In genomic region chr6:33638581-33638980, GRCh38 we compare ENCODE assay signal across 28 cellular contexts. TPM values are rescaled to one million over a fixed set of nuclear protein-coding genes. Genes with fewer than 3 reads are reported as not detected.
DNase-seq lines count a peak whose midpoint lies in the region; ATAC-seq, FAIRE-seq and TF ChIP-seq lines count a peak whose summit lies in the region.
"Had no signal": no experiment of that assay in that cellular context is flagged by ENCODE, and none has a peak within 500 bp of the region (broad histone marks: within the 10 kb centered on the region; RNA-seq: fewer than 3 reads in every experiment).

No MANE protein-coding gene starts in this region.

- TF ChIP-seq CTCF in A549 (IDR thresholded peaks at IDR 0.05): no peak
- no peak for TF ChIP-seq CTCF in HEK293 (tag by site-specific recombination; IDR thresholded peaks at IDR 0.05)
- no peak for TF ChIP-seq CTCF in endothelial cell (IDR thresholded peaks at IDR 0.05; ENCODE audit: unreplicated experiment)
- no peak for TF ChIP-seq CTCF in GM10248 (IDR thresholded peaks at IDR 0.05; ENCODE audit: control extremely low read depth, extremely low read depth, low read depth, missing control alignments)

- POLR2A ChIA-PET in A549 (lab: Yijun Ruan, JAX) (no interaction called here), HEK293 (lab: Yijun Ruan, JAX) (no interaction called here), GM10248 (lab: Yijun Ruan, JAX) (no interaction called here)
- POLR2A ChIA-PET in naive thymus-derived CD8-positive, alpha-beta T cell (lab: Charles Lee): interaction anchor here (0.9 kb wide), 1 partner anchor 15 kb away, joined by 4 read pairs; no protein-coding TSS in a partner anchor

- FAIRE-seq in A549 (lab: Jason Lieb, UNC): no peak
- FAIRE-seq: astrocyte had no signal

- H3K27ac Mint-ChIP-seq in endothelial cell (ENCODE audit: unreplicated experiment): peak overlapping the region; percentile 4
- peak overlapping the region in 7 of 10 donors; percentile 33 to 86 (median 69) for H3K27ac Mint-ChIP-seq in naive thymus-derived CD8-positive, alpha-beta T cell
- H3K27ac Mint-ChIP-seq: activated B cell treated with CpG ODN at 0.5 μM for 24 hours; activated CD8-positive, alpha-beta T cell treated with anti-CD3 and anti-CD28 coated beads, Interleukin-2, amount 10 ng/mL, durations not matched to agents 7 days and 5 days; activated naive CD4-positive, alpha-beta T cell treated with anti-CD3 and anti-CD28 coated beads, Interleukin-2, amount 50 U/mL, for 72 hours; stimulated activated naive CD8-positive, alpha-beta T cell treated with anti-CD3 and anti-CD28 coated beads, Interleukin-15, amount 100 ng/mL, for 72 hours had no signal

- peaks cover 34% of the 10 kb centered on the region for H3K36me3 Mint-ChIP-seq in endothelial cell (ENCODE audit: low read depth, unreplicated experiment)
- peaks cover 0 to 41% (median 2%) of the 10 kb centered on the region in 3 donors for H3K36me3 Mint-ChIP-seq in naive thymus-derived CD8-positive, alpha-beta T cell
- H3K36me3 Mint-ChIP-seq: activated naive CD4-positive, alpha-beta T cell treated with anti-CD3 and anti-CD28 coated beads, Interleukin-2, amount 50 U/mL, for 72 hours had no signal

- H3K27ac ChIP-seq in A549: no peak overlapping the region
- no peak overlapping the region for H3K27ac ChIP-seq in HEK293 (ENCODE audit: extremely low read depth, low read depth, low read length)
- H3K27ac ChIP-seq: HL-60, right atrium auricular region, SK-N-MC, spleen had no signal

- TF ChIP-seq RAD21 in A549 (conservative IDR thresholded peaks at IDR 0.05 in 1 of 2, IDR thresholded peaks at IDR 0.05 in 1 of 2): no peak

- peak overlapping the region; percentile 23 for H3K4me3 Mint-ChIP-seq in endothelial cell (ENCODE audit: unreplicated experiment)
- no peak overlapping the region for H3K4me3 Mint-ChIP-seq in naive thymus-derived CD8-positive, alpha-beta T cell
- H3K4me3 Mint-ChIP-seq: activated B cell treated with CpG ODN at 0.5 μM for 24 hours; activated CD8-positive, alpha-beta T cell treated with anti-CD3 and anti-CD28 coated beads, Interleukin-2, amount 10 ng/mL, durations not matched to agents 7 days and 5 days; stimulated activated naive CD8-positive, alpha-beta T cell treated with anti-CD3 and anti-CD28 coated beads, Interleukin-15, amount 100 ng/mL, for 72 hours had no signal

- H3K36me3 ChIP-seq in HEK293 (ENCODE audit: control insufficient read depth in 2 of 2, insufficient read depth in 1 of 2, low read length in 2 of 2): no peaks in the 10 kb centered on the region; a peak in 1 of 3 replicates
- H3K36me3 ChIP-seq: right atrium auricular region had no signal

- H3K4me1 Mint-ChIP-seq in endothelial cell (ENCODE audit: unreplicated experiment): peaks cover 30% of the 10 kb centered on the region
- H3K4me1 Mint-ChIP-seq in naive thymus-derived CD8-positive, alpha-beta T cell: peaks cover 33 to 65% (median 47%) of the 10 kb centered on the region in 4 donors

- DNase-seq in A549 (ENCODE audit: low read depth in 1 of 2, low spot score in 1 of 2) (no peak), endothelial cell (ENCODE audit: low spot score) (no peak), GM10248 (ENCODE audit: extremely low spot score) (no peak), NOMO-1 treated with DMSO at 0.1 percent for 48 hours (lab: John Stamatoyannopoulos, UW; ENCODE audit: unreplicated experiment) (no peak), NCI-H1092 (lab: John Stamatoyannopoulos, UW) (no peak), DMS114 treated with DMSO at 0.1 percent for 48 hours (lab: John Stamatoyannopoulos, UW; ENCODE audit: unreplicated experiment) (no peak)
- DNase-seq in naive thymus-derived CD8-positive, alpha-beta T cell: no peak
- DNase-seq: activated B cell treated with CpG ODN at 0.5 μM for 24 hours; activated CD8-positive, alpha-beta T cell treated with anti-CD3 and anti-CD28 coated beads, Interleukin-2, amount 10 ng/mL, durations not matched to agents 7 days and 5 days; activated T-cell treated with anti-CD3 and anti-CD28 coated beads, Interleukin-2, amount 50 U/mL, for 48 hours; C1 segment of cervical spinal cord; DMS 273 treated with DMSO at 0.1 percent for 48 hours; erythroblast; foreskin fibroblast; NCI-H1417; NCI-H526; RPMI8226; spleen; stimulated activated CD4-positive, alpha-beta T cell treated with anti-CD3 and anti-CD28 coated beads, Interleukin-4, amount 100 ng/mL, for 24 hours; stimulated activated naive CD8-positive, alpha-beta T cell treated with anti-CD3 and anti-CD28 coated beads, Interleukin-15, amount 100 ng/mL, for 72 hours; T1000 had no signal

- CTCF ChIA-PET in A549 (lab: Yijun Ruan, JAX) (interaction anchor here (1.1 to 1.8 kb wide), 3 partner anchors 13 to 62 kb away, joined by 4 to 5 read pairs (median 4); no protein-coding TSS in a partner anchor), HEK293 (lab: Yijun Ruan, JAX) (interaction anchor here (0.6 to 1.6 kb wide), 2 partner anchors 17 to 62 kb away, joined by 4 read pairs; no protein-coding TSS in a partner anchor), GM10248 (lab: Yijun Ruan, JAX) (interaction anchor here (0.8 to 1.1 kb wide), 2 partner anchors 17 to 49 kb away, joined by 3 to 4 read pairs; partner anchors contain the start of gene ITPR3)

- no peak for ATAC-seq in A549
- ATAC-seq in naive thymus-derived CD8-positive, alpha-beta T cell: no peak
- ATAC-seq: activated CD8-positive, alpha-beta T cell treated with anti-CD3 and anti-CD28 coated beads, Interleukin-2, amount 10 ng/mL, durations not matched to agents 7 days and 5 days; activated naive CD4-positive, alpha-beta T cell treated with anti-CD3 and anti-CD28 coated beads, Interleukin-2, amount 50 U/mL, for 72 hours; stimulated activated naive CD8-positive, alpha-beta T cell treated with anti-CD3 and anti-CD28 coated beads, Interleukin-15, amount 100 ng/mL, for 72 hours had no signal

- 50% methylated on average over 3 of the region's 3 CpGs for WGBS in A549 (ENCODE audit: missing lambda C conversion rate)

- H3K4me1 ChIP-seq in A549 (peaks cover 23% of the 10 kb centered on the region), HEK293 (ENCODE audit: control insufficient read depth, insufficient read depth, low read length) (peaks cover 7% of the 10 kb centered on the region)

- no peak for TF ChIP-seq POLR2A in A549 (IDR thresholded peaks at IDR 0.05; ENCODE audit: low read length)

- H3K9me3 Mint-ChIP-seq in endothelial cell (ENCODE audit: unreplicated experiment): no peaks in the 10 kb centered on the region
- H3K9me3 Mint-ChIP-seq in naive thymus-derived CD8-positive, alpha-beta T cell: no peaks in the 10 kb centered on the region
- H3K9me3 Mint-ChIP-seq: activated B cell treated with CpG ODN at 0.5 μM for 24 hours; activated naive CD4-positive, alpha-beta T cell treated with anti-CD3 and anti-CD28 coated beads, Interleukin-2, amount 50 U/mL, for 72 hours; stimulated activated naive CD8-positive, alpha-beta T cell treated with anti-CD3 and anti-CD28 coated beads, Interleukin-15, amount 100 ng/mL, for 72 hours had no signal

- H3K4me2 ChIP-seq in A549: 0 out of 3 replicates have a peak overlapping the region, but pooled peaks have one; percentile 14

- H3K27me3 Mint-ChIP-seq in endothelial cell (ENCODE audit: unreplicated experiment): peaks cover 12% of the 10 kb centered on the region
- H3K27me3 Mint-ChIP-seq in naive thymus-derived CD8-positive, alpha-beta T cell: no peaks in the 10 kb centered on the region
- H3K27me3 Mint-ChIP-seq: activated B cell treated with CpG ODN at 0.5 μM for 24 hours; stimulated activated naive CD8-positive, alpha-beta T cell treated with anti-CD3 and anti-CD28 coated beads, Interleukin-15, amount 100 ng/mL, for 72 hours had no signal

- TF ChIP-seq EP300 in A549 (IDR thresholded peaks at IDR 0.05): no peak

- H3K9me3 ChIP-seq in A549 (no peaks in the 10 kb centered on the region), HEK293 (ENCODE audit: control insufficient read depth, insufficient read depth, low read depth, low read length) (no peaks in the 10 kb centered on the region)
- H3K9me3 ChIP-seq: right atrium auricular region, spleen, tibial nerve had no signal

- no peak overlapping the region for H3K4me3 ChIP-seq in A549
- no peak overlapping the region for H3K4me3 ChIP-seq in HEK293 (ENCODE audit: low read depth, low read length)
- H3K4me3 ChIP-seq: right atrium auricular region, SK-N-MC, spleen, tibial nerve had no signal

TF ChIP-seq in A549, 52 proteins besides CTCF, POLR2A, EP300 and RAD21 (continues in another document):
- TF ChIP-seq NPAS2 (CRISPR knock-in tag; IDR thresholded peaks at IDR 0.05; ENCODE audit: borderline replicate concordance): no peak
- no peak for TF ChIP-seq CHD2 (IDR thresholded peaks at IDR 0.05; ENCODE audit: low read length, partially characterized antibody)

TF ChIP-seq in HEK293, 187 proteins besides CTCF, POLR2A, EP300 and RAD21:
- no peak for TF ChIP-seq ZNF76 (tag by site-specific recombination; IDR thresholded peaks at IDR 0.05; ENCODE audit: borderline replicate concordance, low read depth)
- TF ChIP-seq ZNF600 (tag by site-specific recombination; IDR thresholded peaks at IDR 0.05): 0 out of 2 replicates have a peak, but pooled peaks have one; percentile 39
- TF ChIP-seq ZNF311 (tag by site-specific recombination; IDR thresholded peaks at IDR 0.05; ENCODE audit: borderline replicate concordance): no peak

RNA-seq across cellular contexts. Expression of gene ITPR3, which starts 17.5 kb away (rescaled TPM):
- 17.6 and 19.1 TPM in 2 replicates for polyA plus RNA-seq in A549 (2011; rRNA removed)
- 25.0 and 29.1 TPM in 2 replicates for polyA plus RNA-seq in A549 (2012; cell fraction: cytosol; rRNA removed)
- polyA plus RNA-seq in A549 (2012; cell fraction: nucleus; rRNA removed): 77.0 and 104 TPM in 2 replicates
- 19.0 to 20.8 TPM (median 20.7 TPM) in 3 replicates for polyA plus RNA-seq in A549 (2017; fragmentation: RNase III; extraction: RNeasy Plus Mini Kit Qiagen cat#74134 plus additional on column Dnase treatment)
- polyA minus RNA-seq in A549 (2011; rRNA and poly(A)+ RNA removed): 29.3 and 39.6 TPM in 2 replicates
- total RNA-seq in endothelial cell (ENCODE audit: unreplicated experiment): 124 TPM
- total RNA-seq in naive thymus-derived CD8-positive, alpha-beta T cell: 10 to 100 TPM; 44.3 to 46.2 TPM
- 1 to 10 TPM in 2 of 3 donors, under 1 TPM in 1; 0.98 to 4.9 (median 2.4) TPM for polyA plus RNA-seq in naive thymus-derived CD8-positive, alpha-beta T cell

RNA-seq across cellular contexts. Expression of gene BAK1, which starts 58.5 kb away (rescaled TPM):
- 11.9 and 12.6 TPM in 2 replicates for polyA plus RNA-seq in A549 (2011; rRNA removed)
- polyA plus RNA-seq in A549 (2012; cell fraction: cytosol; rRNA removed): 11.5 and 16.6 TPM in 2 replicates
- 13.1 and 13.6 TPM in 2 replicates for polyA plus RNA-seq in A549 (2012; cell fraction: nucleus; rRNA removed)
- polyA plus RNA-seq in A549 (2017; fragmentation: RNase III; extraction: RNeasy Plus Mini Kit Qiagen cat#74134 plus additional on column Dnase treatment): 16.9 to 19.0 TPM (median 18.8 TPM) in 3 replicates
- 17.3 and 20.9 TPM in 2 replicates for polyA minus RNA-seq in A549 (2011; rRNA and poly(A)+ RNA removed)
- total RNA-seq in endothelial cell (ENCODE audit: unreplicated experiment): 51.4 TPM
- total RNA-seq in naive thymus-derived CD8-positive, alpha-beta T cell: 10 to 100 TPM; 16.3 to 16.5 TPM
- polyA plus RNA-seq in naive thymus-derived CD8-positive, alpha-beta T cell: 10 to 100 TPM; 11.8 to 20.9 (median 13.2) TPM
